15 cellular contexts compared by ENCODE assay signal in genomic region chr19:17790059-17790780, GRCh38. TPM values are rescaled to one million over a fixed set of nuclear protein-coding genes. Genes with fewer than 3 reads are reported as not detected.
A peak's percentile ranks its signal among the peaks of the same experiment; 100 is the strongest.
DNase-seq lines count a peak whose midpoint lies in the region; ATAC-seq and FAIRE-seq lines count a peak whose summit lies in the region.
"Had no signal": no experiment of that assay in that cellular context is flagged by ENCODE, and none has a peak within 500 bp of the region (broad histone marks: within the 10 kb centered on the region; RNA-seq: fewer than 3 reads in every experiment).

No MANE protein-coding gene starts in this region.

- H3K9me3 Mint-ChIP-seq in activated naive CD8-positive, alpha-beta T cell (ENCODE audit: low read depth), result no peaks in the 10 kb centered on the region
- H3K9me3 Mint-ChIP-seq in activated naive CD8-positive, alpha-beta T cell treated with anti-CD3 and anti-CD28 coated beads, Interleukin-2, amount 50 U/mL, for 24 hours, result no peaks in the 10 kb centered on the region

- no peak for FAIRE-seq in frontal cortex (lab: Jason Lieb, UNC)

- no peak for DNase-seq in activated naive CD8-positive, alpha-beta T cell treated with anti-CD3 and anti-CD28 coated beads, Interleukin-2, amount 50 U/mL, for 24 hours
- peak; percentile 76 for DNase-seq in NCI-H69 (lab: John Stamatoyannopoulos, UW)
- no peak for DNase-seq in T-helper 2 cell
- DNase-seq in sciatic nerve (ENCODE audit: low spot score), result no peak
- DNase-seq in frontal cortex (ENCODE audit: low spot score in 2 of 2), result no peak
- no peak for DNase-seq in NCI-H510A (lab: John Stamatoyannopoulos, UW)
- DNase-seq: activated gamma-delta T cell treated with Interleukin-2 at 50 U/mL for 16 hours, foreskin melanocyte, IMR-90, NCI-H2107, NCI-H526 treated with DMSO at 0.1 percent for 48 hours, right lobe of liver had no signal

- H3K27ac Mint-ChIP-seq in activated naive CD8-positive, alpha-beta T cell, result peak overlapping the region; percentile 54
- no peak overlapping the region for H3K27ac Mint-ChIP-seq in activated naive CD8-positive, alpha-beta T cell treated with anti-CD3 and anti-CD28 coated beads, Interleukin-2, amount 50 U/mL, for 24 hours

- intact Hi-C loops in sciatic nerve (cut with DNase I), result loop anchor here (10.0 kb wide), 1 partner anchor 85 kb away; no protein-coding TSS in a partner anchor

- H3K27me3 Mint-ChIP-seq in activated naive CD8-positive, alpha-beta T cell, result no peaks in the 10 kb centered on the region
- H3K27me3 Mint-ChIP-seq in activated naive CD8-positive, alpha-beta T cell treated with anti-CD3 and anti-CD28 coated beads, Interleukin-2, amount 50 U/mL, for 24 hours, result peaks cover 11% of the 10 kb centered on the region

- ATAC-seq in activated naive CD8-positive, alpha-beta T cell treated with anti-CD3 and anti-CD28 coated beads, Interleukin-2, amount 50 U/mL, for 24 hours, result no peak
- ATAC-seq in esophagus mucosa, result peak; percentile 39
- ATAC-seq in sciatic nerve, result no peak
- ATAC-seq: left lobe of liver, right lobe of liver had no signal

- H3K4me1 Mint-ChIP-seq in activated naive CD8-positive, alpha-beta T cell (ENCODE audit: low read depth), result peaks cover 36% of the 10 kb centered on the region
- H3K4me1 Mint-ChIP-seq in activated naive CD8-positive, alpha-beta T cell treated with anti-CD3 and anti-CD28 coated beads, Interleukin-2, amount 50 U/mL, for 24 hours, result peaks cover 30% of the 10 kb centered on the region

- H3K36me3 Mint-ChIP-seq in activated naive CD8-positive, alpha-beta T cell, result peaks cover 2% of the 10 kb centered on the region
- H3K36me3 Mint-ChIP-seq in activated naive CD8-positive, alpha-beta T cell treated with anti-CD3 and anti-CD28 coated beads, Interleukin-2, amount 50 U/mL, for 24 hours (ENCODE audit: low read depth), result peaks cover 10% of the 10 kb centered on the region

- H3K4me3 Mint-ChIP-seq in activated naive CD8-positive, alpha-beta T cell, result no peak overlapping the region
- no peak overlapping the region for H3K4me3 Mint-ChIP-seq in activated naive CD8-positive, alpha-beta T cell treated with anti-CD3 and anti-CD28 coated beads, Interleukin-2, amount 50 U/mL, for 24 hours

RNA-seq across cellular contexts. Expression of gene B3GNT3, which starts 4.7 kb away (rescaled TPM):
- total RNA-seq in esophagus mucosa (19.4 TPM), sciatic nerve (0.58 TPM), frontal cortex (not detected)
- total RNA-seq: IMR-90 had no signal

RNA-seq across cellular contexts. Expression of gene INSL3, which starts 31.1 kb away (rescaled TPM):
- total RNA-seq in esophagus mucosa (not detected), sciatic nerve (not detected), frontal cortex (not detected)
- total RNA-seq: IMR-90, left lobe of liver, right lobe of liver had no signal

RNA-seq across cellular contexts. Expression of gene FCHO1, which starts 38.9 kb away (rescaled TPM):
- 0.76 TPM for total RNA-seq in esophagus mucosa
- 6.1 TPM for total RNA-seq in sciatic nerve
- 26.1 TPM for total RNA-seq in frontal cortex

RNA-seq across cellular contexts. Expression of gene JAK3, which starts 57.6 kb away (rescaled TPM):
- total RNA-seq in esophagus mucosa, result 2.0 TPM
- total RNA-seq in sciatic nerve, result 18.4 TPM
- 1.6 TPM for total RNA-seq in frontal cortex

Comparison
In these comparisons a context has a peak if more than half of its experiments do, and no peak if none do; other contexts are left out.
1. RNA of gene B3GNT3, which starts 4.7 kb away (total RNA-seq): 19.4 TPM in esophagus mucosa (single experiment); 0.58 TPM in sciatic nerve (single experiment) and not detected in frontal cortex (single experiment); every median in the first group is over 10 times any median in the second.